ENCODE assay signal across 8 cellular contexts in genomic region chr1:91697322-91698260, GRCh38.
A peak's percentile ranks its signal among the peaks of the same experiment; 100 is the strongest.
DNase-seq lines count a peak whose midpoint lies in the region; ATAC-seq, FAIRE-seq and TF ChIP-seq lines count a peak whose summit lies in the region.

No MANE protein-coding gene starts in this region.

- no peaks in the 10 kb centered on the region for H3K27me3 Mint-ChIP-seq in activated CD4-positive, alpha-beta T cell treated with anti-CD3 and anti-CD28 coated beads, Interleukin-2, amount 10 ng/mL, durations not matched to agents 7 days and 5 days

- ATAC-seq in HG02759 (IDR thresholded peaks at IDR 0.05; ENCODE audit: unreplicated experiment) (peak; percentile 80), left lung (no peak), left colon (no peak)

- peak overlapping the region; percentile 90 for H3K27ac Mint-ChIP-seq in activated CD4-positive, alpha-beta T cell treated with anti-CD3 and anti-CD28 coated beads, Interleukin-2, amount 10 ng/mL, durations not matched to agents 7 days and 5 days

- H3K4me1 Mint-ChIP-seq in activated CD4-positive, alpha-beta T cell treated with anti-CD3 and anti-CD28 coated beads, Interleukin-2, amount 10 ng/mL, durations not matched to agents 7 days and 5 days, result peaks cover 51% of the 10 kb centered on the region

- peaks cover 62% of the 10 kb centered on the region for H3K36me3 Mint-ChIP-seq in activated CD4-positive, alpha-beta T cell treated with anti-CD3 and anti-CD28 coated beads, Interleukin-2, amount 10 ng/mL, durations not matched to agents 7 days and 5 days (ENCODE audit: low read depth)

- H3K9me3 Mint-ChIP-seq in activated CD4-positive, alpha-beta T cell treated with anti-CD3 and anti-CD28 coated beads, Interleukin-2, amount 10 ng/mL, durations not matched to agents 7 days and 5 days, result peaks cover 2% of the 10 kb centered on the region

- H3K9me3 ChIP-seq in hepatocyte (ENCODE audit: low read depth) (no peaks in the 10 kb centered on the region), left lung (no peaks in the 10 kb centered on the region)

- H3K9me2 ChIP-seq in hepatocyte (replicated peaks; ENCODE audit: insufficient read depth), result no peaks in the 10 kb centered on the region

- H3K36me3 ChIP-seq in hepatocyte (replicated peaks; ENCODE audit: insufficient read depth, low read depth) (no peaks in the 10 kb centered on the region), left lung (peaks cover 0 to 3% of the 10 kb centered on the region in 2 donors)

- WGBS in hepatocyte (ENCODE audit: low lambda C conversion rate, missing lambda C conversion rate), result 48% methylated on average over 5 of the region's 5 CpGs

- peak overlapping the region; percentile 13 for H3K4me2 ChIP-seq in hepatocyte

- CTCF ChIA-PET in activated CD4-positive, alpha-beta T cell treated with anti-CD3 and anti-CD28 coated beads, Interleukin-2, amount 10 ng/mL, durations not matched to agents 7 days and 5 days (lab: Charles Lee), result interaction anchor here (1.0 to 2.0 kb wide), 2 partner anchors 10 to 12 kb away, joined by 5 to 7 read pairs; no protein-coding TSS in a partner anchor

- H3K4me1 ChIP-seq in hepatocyte (ENCODE audit: insufficient read depth) (peaks cover 10% of the 10 kb centered on the region), left lung (peaks cover 12 to 21% of the 10 kb centered on the region in 2 donors)

- H3K4me3 ChIP-seq in hepatocyte, result no peak overlapping the region
- H3K4me3 ChIP-seq in left lung, result no peak overlapping the region

- H3K27ac ChIP-seq in hepatocyte, result peak overlapping the region; percentile 1
- peak overlapping the region in 1 of 2 donors; percentile 48 for H3K27ac ChIP-seq in left lung

- peak overlapping the region; percentile 52 for H3K4me3 Mint-ChIP-seq in activated CD4-positive, alpha-beta T cell treated with anti-CD3 and anti-CD28 coated beads, Interleukin-2, amount 10 ng/mL, durations not matched to agents 7 days and 5 days

- H4K20me1 ChIP-seq in hepatocyte (ENCODE audit: insufficient read depth, poor library complexity, severe bottlenecking), result no peaks in the 10 kb centered on the region

- intact Hi-C loops in left lung (cut with DNase I) (no loop called here), left colon (cut with DNase I, micrococcal nuclease) (loop anchor here in 1 of 2 donors (10.0 kb wide), 1 partner anchor 187 kb away; the partner anchor contains the start of gene TGFBR3)

- H3K79me2 ChIP-seq in hepatocyte, result no peaks in the 10 kb centered on the region

- POLR2A ChIA-PET in activated CD4-positive, alpha-beta T cell treated with anti-CD3 and anti-CD28 coated beads, Interleukin-2, amount 10 ng/mL, durations not matched to agents 7 days and 5 days (lab: Charles Lee), result no interaction called here

- TF ChIP-seq CTCF in hepatocyte (IDR thresholded peaks at IDR 0.05; ENCODE audit: poor library complexity), result no peak
- TF ChIP-seq CTCF in left lung (IDR thresholded peaks at IDR 0.05), result no peak

- DNase-seq in GM18507 (ENCODE audit: extremely low spot score, insufficient read length, low read depth) (peak; percentile 22), hepatocyte (ENCODE audit: low spot score) (no peak), left lung (no peak), urothelium cell line (ENCODE audit: low spot score) (no peak), inferior parietal cortex (ENCODE audit: extremely low spot score) (no peak), left colon (no peak)
- DNase-seq in activated CD4-positive, alpha-beta T cell treated with anti-CD3 and anti-CD28 coated beads, Interleukin-2, amount 10 ng/mL, durations not matched to agents 7 days and 5 days, result peak; percentile 77

- FAIRE-seq in GM18507 (lab: Jason Lieb, UNC), result peak; percentile 38
- no peak for FAIRE-seq in urothelium cell line (lab: Jason Lieb, UNC)

- no peak overlapping the region for H2AFZ ChIP-seq in hepatocyte

- H3K27me3 ChIP-seq in hepatocyte (no peaks in the 10 kb centered on the region), left lung (no peaks in the 10 kb centered on the region)

Comparison
In these comparisons a context has a peak if more than half of its experiments do, and no peak if none do; other contexts are left out.
1. DNase-seq: peak in GM18507 (single experiment) and activated CD4-positive, alpha-beta T cell treated with anti-CD3 and anti-CD28 coated beads, Interleukin-2, amount 10 ng/mL, durations not matched to agents 7 days and 5 days (single experiment); none in hepatocyte (single experiment), left lung (0 of 2), urothelium cell line (single experiment), inferior parietal cortex (single experiment) and left colon (0 of 2).